Comparison of ENCODE assay signal across 9 cellular contexts in genomic region chr4:113822555-113823290, GRCh38.
DNase-seq lines count a peak whose midpoint lies in the region; ATAC-seq lines count a peak whose summit lies in the region.
"Had no signal": no experiment of that assay in that cellular context is flagged by ENCODE, and none has a peak within 500 bp of the region (broad histone marks: within the 10 kb centered on the region; RNA-seq: fewer than 3 reads in every experiment).

No MANE protein-coding gene starts in this region.

- DNase-seq in NCI-H82 (lab: John Stamatoyannopoulos, UW), result peak; percentile 1
- no peak for DNase-seq in NCI-H82 treated with DMSO at 0.1 percent for 48 hours (lab: John Stamatoyannopoulos, UW; ENCODE audit: unreplicated experiment)
- peak; percentile 12 for DNase-seq in renal cortical epithelial cell (ENCODE audit: low read depth)
- no peak for DNase-seq in NCI-H69 (lab: John Stamatoyannopoulos, UW)
- DNase-seq in SW480 (ENCODE audit: low spot score), result no peak
- DNase-seq in effector CD4-positive, alpha-beta T cell, result no peak
- DNase-seq: naive thymus-derived CD8-positive, alpha-beta T cell had no signal

- ATAC-seq in GM21717 (IDR thresholded peaks at IDR 0.05; ENCODE audit: unreplicated experiment), result peak; percentile 80
- ATAC-seq in HG03354 (IDR thresholded peaks at IDR 0.05; ENCODE audit: poor library complexity, severe bottlenecking, unreplicated experiment), result peak; percentile 75
- ATAC-seq: naive thymus-derived CD8-positive, alpha-beta T cell had no signal

Comparison
In these comparisons a context has a peak if more than half of its experiments do, and no peak if none do; other contexts are left out.
1. DNase-seq: peak in NCI-H82 (single experiment) and renal cortical epithelial cell (single experiment); none in NCI-H82 treated with DMSO at 0.1 percent for 48 hours (single experiment), NCI-H69 (single experiment), SW480 (single experiment) and effector CD4-positive, alpha-beta T cell (single experiment).